In genomic region chr11:47257178-47257517, GRCh38 we compare ENCODE assay signal across 12 cellular contexts. TPM values are rescaled to one million over a fixed set of nuclear protein-coding genes. Genes with fewer than 3 reads are reported as not detected.
DNase-seq lines count a peak whose midpoint lies in the region; ATAC-seq, FAIRE-seq and TF ChIP-seq lines count a peak whose summit lies in the region.
"Had no signal": no experiment of that assay in that cellular context is flagged by ENCODE, and none has a peak within 500 bp of the region (broad histone marks: within the 10 kb centered on the region; RNA-seq: fewer than 3 reads in every experiment).

No MANE protein-coding gene starts in this region.

- H3K4me1 Mint-ChIP-seq in stimulated activated effector memory CD8-positive, alpha-beta T cell treated with anti-CD3 and anti-CD28 coated beads, Interleukin-12 subunit alpha, Interleukin-12 subunit beta, amount 100 ng/mL, for 72 hours = peaks cover 13% of the 10 kb centered on the region
- H3K4me1 Mint-ChIP-seq in activated naive CD4-positive, alpha-beta T cell treated with anti-CD3 and anti-CD28 coated beads for 36 hours (ENCODE audit: low read depth) = peaks cover 8% of the 10 kb centered on the region
- peaks cover 14 to 34% (median 21%) of the 10 kb centered on the region in 4 donors for H3K4me1 Mint-ChIP-seq in naive thymus-derived CD8-positive, alpha-beta T cell

- H3K9me3 ChIP-seq in HUES48 (ENCODE audit: control insufficient read depth, insufficient read depth, low read length) (no peaks in the 10 kb centered on the region), mammary epithelial cell (replicated peaks; ENCODE audit: insufficient read depth, low read length) (no peaks in the 10 kb centered on the region), right lobe of liver (no peaks in the 10 kb centered on the region)

- H3K4me3 ChIP-seq in HUES48 (ENCODE audit: low read depth, low read length) (peak overlapping the region; percentile 46), mammary epithelial cell (replicated peaks in 1 of 3; ENCODE audit: insufficient read depth in 1 of 3, low read depth in 2 of 3, low read length in 3 of 3) (no peak overlapping the region), right lobe of liver (peak overlapping the region; percentile 47 to 73 (median 59))

- H3K36me3 ChIP-seq in HUES48 (ENCODE audit: control insufficient read depth, insufficient read depth, low read length) (no peaks in the 10 kb centered on the region), mammary epithelial cell (ENCODE audit: insufficient read depth, low read length) (no peaks in the 10 kb centered on the region), right lobe of liver (peaks cover 0 to 6% (median 2%) of the 10 kb centered on the region in 4 donors)

- H3K9ac ChIP-seq in HUES48 (ENCODE audit: low read depth, low read length) (peak overlapping the region; percentile 62; the same call in 1 of the 2 replicates), mammary epithelial cell (ENCODE audit: insufficient read depth, low read length) (no peak overlapping the region)

- WGBS in mammary epithelial cell (ENCODE audit: low coverage, missing lambda C conversion rate) = 50% methylated on average over 2 of the region's 2 CpGs
- 0% methylated on average over 1 of the region's 2 CpGs for WGBS in right lobe of liver (ENCODE audit: insufficient coverage, low coverage, low lambda C conversion rate, missing lambda C conversion rate)

- no peak for TF ChIP-seq POLR2A in right lobe of liver (IDR thresholded peaks at IDR 0.05)
- TF ChIP-seq POLR2A in H54 (IDR thresholded peaks at IDR 0.05; ENCODE audit: low read depth, low read length) = no peak

- intact Hi-C loops in mammary epithelial cell (cut with micrococcal nuclease) (loop anchor here (5.0 kb wide), 1 partner anchor 195 kb away; no protein-coding TSS in a partner anchor), right lobe of liver (cut with DNase I) (no loop called here)
- intact Hi-C loops in activated naive CD4-positive, alpha-beta T cell treated with anti-CD3 and anti-CD28 coated beads for 36 hours (cut with micrococcal nuclease) = no loop called here

- H2AFZ ChIP-seq in mammary epithelial cell (ENCODE audit: low read depth, low read length) = peak overlapping the region; percentile 93

- TF ChIP-seq CTCF in mammary epithelial cell (conservative IDR thresholded peaks at IDR 0.05 in 1 of 2, IDR thresholded peaks at IDR 0.05 in 1 of 2; ENCODE audit: extremely low read depth in 1 of 2, insufficient read depth in 1 of 2, low read depth in 1 of 2, low read length in 2 of 2) = no peak
- TF ChIP-seq CTCF in right lobe of liver (IDR thresholded peaks at IDR 0.05) = no peak

- no peak for ATAC-seq in right lobe of liver
- no peak for ATAC-seq in stimulated activated effector memory CD8-positive, alpha-beta T cell treated with anti-CD3 and anti-CD28 coated beads, Interleukin-12 subunit alpha, Interleukin-12 subunit beta, amount 100 ng/mL, for 72 hours
- no peak for ATAC-seq in naive thymus-derived CD8-positive, alpha-beta T cell

- BruUV-seq in mammary epithelial cell (replicated peaks; lab: Mats Ljungman, UMichigan) = no TSS peak

- POLR2A ChIA-PET in naive thymus-derived CD8-positive, alpha-beta T cell (lab: Charles Lee) = interaction anchor here (0.6 to 1.6 kb wide), 6 partner anchors 11 to 652 kb away, joined by 3 to 6 read pairs (median 3); no protein-coding TSS in a partner anchor

- no peaks in the 10 kb centered on the region for H3K27me3 Mint-ChIP-seq in activated naive CD4-positive, alpha-beta T cell treated with anti-CD3 and anti-CD28 coated beads for 36 hours (ENCODE audit: low read depth)
- no peaks in the 10 kb centered on the region for H3K27me3 Mint-ChIP-seq in naive thymus-derived CD8-positive, alpha-beta T cell
- H3K27me3 Mint-ChIP-seq: naive thymus-derived CD4-positive, alpha-beta T cell had no signal

- in situ Hi-C loops in mammary epithelial cell (cut with MboI; ENCODE audit: low sequenced_read_pairs in 2 of 2) = no loop called here

- H3K9me3 Mint-ChIP-seq in stimulated activated effector memory CD8-positive, alpha-beta T cell treated with anti-CD3 and anti-CD28 coated beads, Interleukin-12 subunit alpha, Interleukin-12 subunit beta, amount 100 ng/mL, for 72 hours = no peaks in the 10 kb centered on the region
- no peaks in the 10 kb centered on the region for H3K9me3 Mint-ChIP-seq in activated naive CD4-positive, alpha-beta T cell treated with anti-CD3 and anti-CD28 coated beads for 36 hours
- no peaks in the 10 kb centered on the region for H3K9me3 Mint-ChIP-seq in naive thymus-derived CD8-positive, alpha-beta T cell
- H3K9me3 Mint-ChIP-seq: naive thymus-derived CD4-positive, alpha-beta T cell had no signal

- H3K4me2 ChIP-seq in mammary epithelial cell (ENCODE audit: insufficient read depth, low read depth, low read length) = peak overlapping the region; percentile 66

- FAIRE-seq in H54 (lab: Jason Lieb, UNC) = no peak
- FAIRE-seq: endometrium had no signal

- H3K4me3 Mint-ChIP-seq in stimulated activated effector memory CD8-positive, alpha-beta T cell treated with anti-CD3 and anti-CD28 coated beads, Interleukin-12 subunit alpha, Interleukin-12 subunit beta, amount 100 ng/mL, for 72 hours = no peak overlapping the region
- H3K4me3 Mint-ChIP-seq in activated naive CD4-positive, alpha-beta T cell treated with anti-CD3 and anti-CD28 coated beads for 36 hours = no peak overlapping the region
- H3K4me3 Mint-ChIP-seq in naive thymus-derived CD8-positive, alpha-beta T cell = no peak overlapping the region
- H3K4me3 Mint-ChIP-seq: naive thymus-derived CD4-positive, alpha-beta T cell had no signal

- no peak for DNase-seq in mammary epithelial cell
- DNase-seq in right lobe of liver = no peak
- no peak for DNase-seq in stimulated activated effector memory CD8-positive, alpha-beta T cell treated with anti-CD3 and anti-CD28 coated beads, Interleukin-12 subunit alpha, Interleukin-12 subunit beta, amount 100 ng/mL, for 72 hours (ENCODE audit: low spot score in 2 of 2)
- DNase-seq in H54 (ENCODE audit: insufficient read length, low spot score) = no peak
- no peak for DNase-seq in NCI-H526 treated with DMSO at 0.1 percent for 48 hours (lab: John Stamatoyannopoulos, UW)
- DNase-seq in activated naive CD4-positive, alpha-beta T cell treated with anti-CD3 and anti-CD28 coated beads for 36 hours = no peak
- DNase-seq in naive thymus-derived CD8-positive, alpha-beta T cell = no peak
- DNase-seq: DND-41; naive thymus-derived CD4-positive, alpha-beta T cell; NCI-H446 treated with DMSO at 0.1 percent for 48 hours had no signal

- H3K27ac ChIP-seq in HUES48 (ENCODE audit: low read depth, low read length) (peak overlapping the region; percentile 90), mammary epithelial cell (ENCODE audit: insufficient read depth, low read depth, low read length) (no peak overlapping the region), right lobe of liver (peak overlapping the region; percentile 50 to 84 (median 71))

- CTCF ChIA-PET in mammary epithelial cell (lab: Charles Lee; ENCODE audit: low non-redundant PET) = interaction anchor here (0.8 kb wide), 1 partner anchor 98 kb away, joined by 4 read pairs; no protein-coding TSS in a partner anchor
- CTCF ChIA-PET in activated naive CD4-positive, alpha-beta T cell treated with anti-CD3 and anti-CD28 coated beads for 36 hours (lab: Charles Lee) = interaction anchor here (2.8 to 4.0 kb wide), 2 partner anchors 8 to 15 kb away, joined by 19 to 23 read pairs; partner anchors contain the start of gene ACP2

- H3K27ac Mint-ChIP-seq in stimulated activated effector memory CD8-positive, alpha-beta T cell treated with anti-CD3 and anti-CD28 coated beads, Interleukin-12 subunit alpha, Interleukin-12 subunit beta, amount 100 ng/mL, for 72 hours = peak overlapping the region; percentile 58
- H3K27ac Mint-ChIP-seq in activated naive CD4-positive, alpha-beta T cell treated with anti-CD3 and anti-CD28 coated beads for 36 hours = no peak overlapping the region
- H3K27ac Mint-ChIP-seq in naive thymus-derived CD8-positive, alpha-beta T cell = no peak overlapping the region

- peaks cover 18% of the 10 kb centered on the region for H3K4me1 ChIP-seq in HUES48 (ENCODE audit: control insufficient read depth, insufficient read depth, low read length)
- H3K4me1 ChIP-seq in mammary epithelial cell (ENCODE audit: insufficient read depth, low read length) = peaks cover 11% of the 10 kb centered on the region
- H3K4me1 ChIP-seq in right lobe of liver = peaks cover 0 to 55% (median 24%) of the 10 kb centered on the region in 4 donors

- H3K27me3 ChIP-seq in HUES48 (ENCODE audit: control insufficient read depth, insufficient read depth, low read length) (no peaks in the 10 kb centered on the region), mammary epithelial cell (ENCODE audit: insufficient read depth, low read length) (no peaks in the 10 kb centered on the region), right lobe of liver (no peaks in the 10 kb centered on the region)

- H4K20me1 ChIP-seq in mammary epithelial cell (ENCODE audit: insufficient read depth, low read length) = no peaks in the 10 kb centered on the region

- H3K36me3 Mint-ChIP-seq in stimulated activated effector memory CD8-positive, alpha-beta T cell treated with anti-CD3 and anti-CD28 coated beads, Interleukin-12 subunit alpha, Interleukin-12 subunit beta, amount 100 ng/mL, for 72 hours = no peaks in the 10 kb centered on the region
- no peaks in the 10 kb centered on the region for H3K36me3 Mint-ChIP-seq in activated naive CD4-positive, alpha-beta T cell treated with anti-CD3 and anti-CD28 coated beads for 36 hours (ENCODE audit: low read depth)
- H3K36me3 Mint-ChIP-seq in naive thymus-derived CD8-positive, alpha-beta T cell = peaks cover 0 to 3% (median 0%) of the 10 kb centered on the region in 3 donors
- H3K36me3 Mint-ChIP-seq: naive thymus-derived CD4-positive, alpha-beta T cell had no signal

- H3K79me2 ChIP-seq in mammary epithelial cell (ENCODE audit: insufficient read depth, low read length) = no peaks in the 10 kb centered on the region

- dilution Hi-C loops in mammary epithelial cell (cut with HindIII; ENCODE audit: low sequenced_read_pairs) = loop anchor here (5.0 kb wide), 1 partner anchor 75 kb away; no protein-coding TSS in a partner anchor

RNA-seq across cellular contexts. Expression of gene NR1H3, which starts 0.6 kb away (rescaled TPM):
- 1 to 10 TPM; 4.5 to 5.5 TPM for total RNA-seq in mammary epithelial cell
- polyA plus RNA-seq in mammary epithelial cell = 6.7 TPM
- polyA minus RNA-seq in mammary epithelial cell = 26.6 TPM
- total RNA-seq in right lobe of liver = 10 to 100 TPM; 61.5 to 82.9 (median 67.3) TPM
- total RNA-seq in activated naive CD4-positive, alpha-beta T cell treated with anti-CD3 and anti-CD28 coated beads for 36 hours = 10 to 100 TPM; 10.4 to 11.3 TPM
- 10 to 100 TPM; 13.7 to 20.3 TPM for total RNA-seq in naive thymus-derived CD8-positive, alpha-beta T cell
- 1 to 10 TPM; 3.4 to 7.2 (median 4.5) TPM for polyA plus RNA-seq in naive thymus-derived CD8-positive, alpha-beta T cell

RNA-seq across cellular contexts. Expression of gene ACP2, which starts 8.5 kb away (rescaled TPM):
- total RNA-seq in mammary epithelial cell (10 to 100 TPM; 24.0 to 34.2 TPM), right lobe of liver (100 to 1,000 TPM in 2 of 6 experiments, 10 to 100 TPM in 4; 53.3 to 173 (median 64.1) TPM)
- 17.6 TPM for polyA plus RNA-seq in mammary epithelial cell
- polyA minus RNA-seq in mammary epithelial cell = 41.6 TPM
- 1 to 10 TPM; 8.0 to 9.3 TPM for total RNA-seq in activated naive CD4-positive, alpha-beta T cell treated with anti-CD3 and anti-CD28 coated beads for 36 hours
- 10 to 100 TPM; 25.8 to 27.8 TPM for total RNA-seq in naive thymus-derived CD8-positive, alpha-beta T cell
- polyA plus RNA-seq in naive thymus-derived CD8-positive, alpha-beta T cell = 1 to 10 TPM; 4.4 to 10.0 (median 8.0) TPM

RNA-seq across cellular contexts. Expression of gene MADD, which starts 12.8 kb away (rescaled TPM):
- total RNA-seq in mammary epithelial cell (10 to 100 TPM; 23.0 to 23.4 TPM), right lobe of liver (10 to 100 TPM; 15.2 to 21.3 (median 16.8) TPM)
- polyA plus RNA-seq in mammary epithelial cell = 8.2 TPM
- 50.1 TPM for polyA minus RNA-seq in mammary epithelial cell
- 10 to 100 TPM; 49.9 to 52.2 TPM for total RNA-seq in activated naive CD4-positive, alpha-beta T cell treated with anti-CD3 and anti-CD28 coated beads for 36 hours
- 100 to 1,000 TPM; 121 to 127 TPM for total RNA-seq in naive thymus-derived CD8-positive, alpha-beta T cell
- 10 to 100 TPM; 15.2 to 22.1 (median 17.7) TPM for polyA plus RNA-seq in naive thymus-derived CD8-positive, alpha-beta T cell

RNA-seq across cellular contexts. Expression of gene DDB2, which starts 42.4 kb away (rescaled TPM):
- total RNA-seq in mammary epithelial cell = 100 to 1,000 TPM in 1 of 2 donors, 10 to 100 TPM in 1; 43.0 to 101 TPM
- 94.6 TPM for polyA plus RNA-seq in mammary epithelial cell
- polyA minus RNA-seq in mammary epithelial cell = 71.6 TPM
- total RNA-seq in right lobe of liver = 10 to 100 TPM; 13.1 to 24.2 (median 13.8) TPM
- 100 to 1,000 TPM; 273 to 282 TPM for total RNA-seq in activated naive CD4-positive, alpha-beta T cell treated with anti-CD3 and anti-CD28 coated beads for 36 hours
- total RNA-seq in naive thymus-derived CD8-positive, alpha-beta T cell = 100 to 1,000 TPM in 1 of 2 experiments, 10 to 100 TPM in 1; 98.9 to 101 TPM
- polyA plus RNA-seq in naive thymus-derived CD8-positive, alpha-beta T cell = 10 to 100 TPM; 20.7 to 25.4 (median 24.4) TPM

Comparison
In these comparisons a context has a peak if more than half of its experiments do, and no peak if none do; other contexts are left out.
1. H3K4me3 ChIP-seq: peak in HUES48 (single experiment) and right lobe of liver (3 of 3); none in mammary epithelial cell (0 of 3).